In the genomic region with DNA sequence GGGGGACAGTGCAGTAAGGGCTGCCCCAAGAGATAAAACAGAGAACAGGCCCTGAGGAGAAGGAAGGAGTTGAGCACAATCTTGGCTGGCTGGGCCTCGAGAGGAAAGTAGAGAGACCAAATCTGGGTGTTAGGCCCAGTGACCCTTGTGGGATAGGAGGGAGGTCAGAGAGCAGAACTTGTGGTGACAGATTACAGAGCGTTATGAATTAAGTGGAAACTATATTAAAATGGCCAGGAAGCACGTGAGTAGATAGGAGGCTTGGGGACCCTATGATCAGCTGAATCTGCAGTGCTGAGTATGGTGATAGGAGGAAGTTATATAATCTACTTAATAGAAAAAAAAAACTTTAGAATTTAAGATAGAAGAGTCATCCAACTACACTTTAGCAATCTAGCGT, we compare ENCODE assay signal across 20 cellular contexts. TPM values are rescaled to one million over a fixed set of nuclear protein-coding genes. Genes with fewer than 3 reads are reported as not detected.
DNase-seq lines count a peak whose midpoint lies in the region; ATAC-seq, FAIRE-seq and TF ChIP-seq lines count a peak whose summit lies in the region.
"Had no signal": no experiment of that assay in that cellular context is flagged by ENCODE, and none has a peak within 500 bp of the region (broad histone marks: within the 10 kb centered on the region; RNA-seq: fewer than 3 reads in every experiment).

No MANE protein-coding gene starts in this region.

- H3K9me2 ChIP-seq in OCI-LY1 (ENCODE audit: low read depth, low read length) = no peaks in the 10 kb centered on the region

- ATAC-seq in K562 (peak; percentile 28; the same call in 2 of the 3 replicates), GM18870 (IDR thresholded peaks at IDR 0.05; ENCODE audit: unreplicated experiment) (no peak)
- ATAC-seq: body of pancreas, PC-3 had no signal

- H3K4me3 ChIP-seq in OCI-LY1 (ENCODE audit: low read depth, low read length, poor library complexity, severe bottlenecking) (no peak overlapping the region), K562 (no peak overlapping the region)
- H3K4me3 ChIP-seq: body of pancreas, esophagus muscularis mucosa, pancreas, thoracic aorta had no signal

- peaks cover 8% of the 10 kb centered on the region; the same call in 1 of the 2 replicates for H3F3A ChIP-seq in OCI-LY1 (ENCODE audit: insufficient read depth, low read length)

- H2AFZ ChIP-seq in OCI-LY1 (ENCODE audit: low read length) (no peak overlapping the region), K562 (ENCODE audit: low read depth, low read length) (no peak overlapping the region)

- TF ChIP-seq POLR2A in K562 (conservative IDR thresholded peaks at IDR 0.05) = no peak

- H3K36me3 Mint-ChIP-seq in activated naive CD8-positive, alpha-beta T cell = peaks cover 14% of the 10 kb centered on the region
- peaks cover 18% of the 10 kb centered on the region for H3K36me3 Mint-ChIP-seq in activated naive CD8-positive, alpha-beta T cell treated with anti-CD3 and anti-CD28 coated beads for 36 hours
- H3K36me3 Mint-ChIP-seq in progenitor cell of endocrine pancreas (ENCODE audit: insufficient read depth) = no peaks in the 10 kb centered on the region

- no peaks in the 10 kb centered on the region for H3K27me3 Mint-ChIP-seq in activated naive CD8-positive, alpha-beta T cell
- no peaks in the 10 kb centered on the region for H3K27me3 Mint-ChIP-seq in activated naive CD8-positive, alpha-beta T cell treated with anti-CD3 and anti-CD28 coated beads for 36 hours
- no peaks in the 10 kb centered on the region for H3K27me3 Mint-ChIP-seq in progenitor cell of endocrine pancreas

- DNase-seq in activated naive CD8-positive, alpha-beta T cell treated with anti-CD3 and anti-CD28 coated beads for 36 hours = no peak
- DNase-seq in K562 (ENCODE audit: extremely low read depth in 1 of 4, low spot score in 3 of 4) (no peak), progenitor cell of endocrine pancreas (ENCODE audit: low spot score, unreplicated experiment) (no peak), SK-N-DZ (ENCODE audit: low spot score) (no peak), NCI-H748 (lab: John Stamatoyannopoulos, UW; ENCODE audit: unreplicated experiment) (no peak)
- DNase-seq: activated CD8-positive, alpha-beta memory T cell treated with anti-CD3 and anti-CD28 coated beads for 24 hours; activated naive CD4-positive, alpha-beta T cell; body of pancreas; DMS 273 treated with DMSO at 0.1 percent for 48 hours; KG1; NCI-H524 treated with DMSO at 0.1 percent for 48 hours; pancreas; PC-3; stimulated activated CD4-positive, alpha-beta T cell treated with anti-CD3 and anti-CD28 coated beads, Interleukin-2, amount 100 ng/mL, for 48 hours had no signal

- peaks cover 43% of the 10 kb centered on the region for H3K79me2 ChIP-seq in OCI-LY1 (ENCODE audit: insufficient read depth, low read length)
- H3K79me2 ChIP-seq in K562 (ENCODE audit: control insufficient read depth, insufficient read depth, low read length) = peaks cover 51% of the 10 kb centered on the region

- CTCF ChIA-PET in K562 (lab: Yijun Ruan, JAX; ENCODE audit: low intra/inter-chr PET ratio) = no interaction called here

- H3K9me3 ChIP-seq in OCI-LY1 (ENCODE audit: low read length) (no peaks in the 10 kb centered on the region), K562 (replicated peaks; ENCODE audit: control insufficient read depth, insufficient read depth, low read depth, low read length) (no peaks in the 10 kb centered on the region)
- H3K9me3 ChIP-seq: body of pancreas, esophagus muscularis mucosa, pancreas, thoracic aorta had no signal

- H3K4me1 ChIP-seq in OCI-LY1 (ENCODE audit: insufficient read depth, low read length, severe bottlenecking) (peaks cover 63% of the 10 kb centered on the region), K562 (replicated peaks in 1 of 2; ENCODE audit: control insufficient read depth in 2 of 2, insufficient read depth in 2 of 2, low read length in 2 of 2) (peaks cover 16 to 21% of the 10 kb centered on the region in 2 experiments)
- H3K4me1 ChIP-seq: body of pancreas, pancreas had no signal

- POLR2A ChIA-PET in K562 (lab: Yijun Ruan, JAX) = interaction anchor here (1.2 kb wide), 1 partner anchor 15 kb away, joined by 4 read pairs; no protein-coding TSS in a partner anchor

- TF ChIP-seq EP300 in K562 (IDR thresholded peaks at IDR 0.05; ENCODE audit: low read length) = no peak

- no peak for TF ChIP-seq RAD21 in K562 (CRISPR knock-in tag; conservative IDR thresholded peaks at IDR 0.05 in 1 of 2, IDR thresholded peaks at IDR 0.05 in 1 of 2)

- no peak overlapping the region for H3K4me3 Mint-ChIP-seq in activated naive CD8-positive, alpha-beta T cell
- no peak overlapping the region for H3K4me3 Mint-ChIP-seq in activated naive CD8-positive, alpha-beta T cell treated with anti-CD3 and anti-CD28 coated beads for 36 hours
- no peak overlapping the region for H3K4me3 Mint-ChIP-seq in progenitor cell of endocrine pancreas (ENCODE audit: low read depth)

- 20% methylated on average over 4 of the region's 4 CpGs for WGBS in K562 (ENCODE audit: insufficient coverage, low coverage, missing lambda C conversion rate)

- H3K36me3 ChIP-seq in OCI-LY1 (ENCODE audit: insufficient read depth, low read length) (peaks cover 59% of the 10 kb centered on the region), K562 (ENCODE audit: control insufficient read depth, insufficient read depth, low read length) (peaks cover 48% of the 10 kb centered on the region)
- H3K36me3 ChIP-seq: pancreas, thoracic aorta had no signal

- peaks cover 53% of the 10 kb centered on the region for H3K4me1 Mint-ChIP-seq in activated naive CD8-positive, alpha-beta T cell (ENCODE audit: low read depth)
- peaks cover 34% of the 10 kb centered on the region for H3K4me1 Mint-ChIP-seq in activated naive CD8-positive, alpha-beta T cell treated with anti-CD3 and anti-CD28 coated beads for 36 hours
- peaks cover 24% of the 10 kb centered on the region for H3K4me1 Mint-ChIP-seq in progenitor cell of endocrine pancreas (ENCODE audit: low read depth)

- no peaks in the 10 kb centered on the region for H3K9me1 ChIP-seq in K562 (ENCODE audit: control insufficient read depth, insufficient read depth, low read length)

- H4K20me1 ChIP-seq in OCI-LY1 (ENCODE audit: insufficient read depth, low read length) = no peaks in the 10 kb centered on the region
- H4K20me1 ChIP-seq in K562 (replicated peaks; ENCODE audit: control insufficient read depth, insufficient read depth, low read length) = peaks cover 4% of the 10 kb centered on the region

- H3K27ac ChIP-seq in OCI-LY1 (ENCODE audit: low read depth, low read length, poor library complexity, severe bottlenecking) = peak overlapping the region; percentile 86
- H3K27ac ChIP-seq in K562 (ENCODE audit: extremely low read depth, low read depth, low read length) = 0 out of 3 replicates have a peak overlapping the region, but pooled peaks have one; percentile 17
- H3K27ac ChIP-seq: body of pancreas, esophagus muscularis mucosa, pancreas, thoracic aorta had no signal

- no peak for FAIRE-seq in K562 (lab: Jason Lieb, UNC)
- FAIRE-seq: pancreas, TTC549 had no signal

- no TSS peak for BruUV-seq in K562 (replicated peaks; lab: Mats Ljungman, UMichigan)

- no peaks in the 10 kb centered on the region for H3K9me3 Mint-ChIP-seq in activated naive CD8-positive, alpha-beta T cell (ENCODE audit: low read depth)
- no peaks in the 10 kb centered on the region for H3K9me3 Mint-ChIP-seq in activated naive CD8-positive, alpha-beta T cell treated with anti-CD3 and anti-CD28 coated beads for 36 hours
- no peaks in the 10 kb centered on the region for H3K9me3 Mint-ChIP-seq in progenitor cell of endocrine pancreas (ENCODE audit: low read depth)

- H3K4me2 ChIP-seq in OCI-LY1 (ENCODE audit: low read length) (peak overlapping the region; percentile 41; the same call in 1 of the 2 replicates), K562 (ENCODE audit: insufficient read depth, low read length) (no peak overlapping the region)

- no peaks in the 10 kb centered on the region for H3K27me3 ChIP-seq in OCI-LY1 (ENCODE audit: insufficient read depth, low read length)
- H3K27me3 ChIP-seq in K562 (ENCODE audit: control insufficient read depth in 2 of 2, insufficient read depth in 2 of 2, low read length in 2 of 2) = no peaks in the 10 kb centered on the region
- H3K27me3 ChIP-seq: body of pancreas, pancreas had no signal

- H3K27ac Mint-ChIP-seq in activated naive CD8-positive, alpha-beta T cell = peak overlapping the region; percentile 78
- no peak overlapping the region for H3K27ac Mint-ChIP-seq in activated naive CD8-positive, alpha-beta T cell treated with anti-CD3 and anti-CD28 coated beads for 36 hours
- H3K27ac Mint-ChIP-seq in progenitor cell of endocrine pancreas = peak overlapping the region; percentile 91

- in situ Hi-C loops in K562 (cut with MboI) = no loop called here

- H3K9ac ChIP-seq in OCI-LY1 (ENCODE audit: low read length) (peak overlapping the region; percentile 15; the same call in 1 of the 2 replicates), K562 (ENCODE audit: insufficient read depth in 1 of 2, low read depth in 2 of 2, low read length in 2 of 2) (no peak overlapping the region; a peak in 1 of 4 replicates)

- no peak for TF ChIP-seq CTCF in OCI-LY1 (IDR thresholded peaks at IDR 0.05; ENCODE audit: low read length)
- TF ChIP-seq CTCF in K562 (IDR thresholded peaks at IDR 0.05 in 2 of 3, conservative IDR thresholded peaks at IDR 0.05 in 1 of 3; ENCODE audit: insufficient read depth in 2 of 3, low read depth in 1 of 3, low read length in 3 of 3) = no peak
- TF ChIP-seq CTCF in progenitor cell of endocrine pancreas (IDR thresholded peaks at IDR 0.05; ENCODE audit: unreplicated experiment) = no peak

- intact Hi-C loops in K562 (cut with micrococcal nuclease) = no loop called here

RNA-seq across cellular contexts. Expression of a gene that starts 30.0 kb away (rescaled TPM):
- 10 to 100 TPM; 97.4 to 98.8 TPM for total RNA-seq in activated naive CD8-positive, alpha-beta T cell treated with anti-CD3 and anti-CD28 coated beads for 36 hours
- total RNA-seq in K562 (2011; cell fraction: chromatin; rRNA removed; ENCODE audit: low replicate concordance) = 401 and 438 TPM in 2 replicates
- 288 and 318 TPM in 2 replicates for total RNA-seq in K562 (2011; cell fraction: nucleolus; rRNA removed)
- total RNA-seq in K562 (2011; cell fraction: nucleoplasm; rRNA removed) = 391 and 510 TPM in 2 replicates
- total RNA-seq in K562 (2014; rRNA removed) (57.1 and 57.4 TPM in 2 replicates), K562 (2014; rRNA removed; fragmentation: Illumina TruSeq; extraction: Trizol) (71.0 and 79.0 TPM in 2 replicates), K562 (2015; rRNA removed; fragmentation: Illumina TruSeq; extraction: Trizol) (39.3 and 42.3 TPM in 2 replicates), K562 (2021) (114 and 135 TPM in 2 replicates), progenitor cell of endocrine pancreas (74.0 and 80.7 TPM in 2 replicates)
- polyA plus RNA-seq in K562 (2011; rRNA removed) (93.3 and 144 TPM in 2 replicates), K562 (2014; fragmentation: Illumina TruSeq; extraction: Trizol) (108 and 145 TPM in 2 replicates), K562 (2014; fragmentation: Nextera tagmentation; extraction: Ambion mirVana) (10 to 100 TPM; 31.9 to 43.0 TPM), K562 (2014; rRNA removed) (74.1 and 80.6 TPM in 2 replicates)
- polyA plus RNA-seq in K562 (2011; cell fraction: cytosol; rRNA removed) = 75.4 and 100 TPM in 2 replicates
- 62.0 and 106 TPM in 2 replicates for polyA plus RNA-seq in K562 (2011; cell fraction: nucleus; rRNA removed)
- 65.3 and 96.3 TPM in 2 replicates for polyA plus RNA-seq in K562 (2012)
- 163 and 272 TPM in 2 replicates for polyA minus RNA-seq in K562 (2011; rRNA and poly(A)+ RNA removed)
- polyA minus RNA-seq in K562 (2011; cell fraction: cytosol; rRNA and poly(A)+ RNA removed) = 58.4 and 107 TPM in 2 replicates
- polyA minus RNA-seq in K562 (2011; cell fraction: nucleus; rRNA and poly(A)+ RNA removed) = 86.4 and 113 TPM in 2 replicates
- polyA plus RNA-seq in SK-N-DZ (2014; cell fraction: cytosol; rRNA removed) = 66.2 and 73.8 TPM in 2 replicates
- 32.4 and 48.0 TPM in 2 replicates for polyA plus RNA-seq in SK-N-DZ (2014; cell fraction: nucleus; rRNA removed)
